In the genomic region with DNA sequence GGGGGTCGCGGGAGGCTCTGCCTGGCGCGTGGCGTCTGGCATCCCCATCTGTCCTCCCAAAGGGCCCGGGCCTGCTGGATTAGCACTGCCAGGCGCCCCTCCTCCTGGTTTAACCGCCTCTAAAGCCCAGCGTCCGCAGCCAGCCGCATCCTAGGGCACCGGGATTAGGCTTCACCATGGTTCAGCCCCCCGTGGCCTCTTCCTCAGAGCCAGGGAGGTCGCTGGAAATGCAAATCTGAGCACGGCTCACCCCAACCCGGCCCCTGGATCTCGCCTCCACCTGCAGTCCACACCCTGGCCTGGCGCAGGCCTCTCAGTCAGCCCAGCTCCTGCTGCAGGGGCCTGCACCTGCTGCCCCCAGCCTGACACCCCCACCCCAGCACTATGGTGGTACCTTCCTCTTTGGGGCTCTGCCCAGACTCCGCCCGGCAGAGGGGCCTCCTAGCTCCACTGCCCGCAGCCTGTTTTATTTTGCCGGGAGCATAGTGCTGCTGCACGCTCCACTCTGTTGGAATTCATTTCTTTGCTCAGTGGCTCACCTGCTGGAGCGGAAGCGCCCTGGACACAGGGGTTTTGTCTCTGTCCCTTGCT, we compare ENCODE assay signal across 8 cellular contexts. TPM values are rescaled to one million over a fixed set of nuclear protein-coding genes. Genes with fewer than 3 reads are reported as not detected.
DNase-seq lines count a peak whose midpoint lies in the region; ATAC-seq, FAIRE-seq and TF ChIP-seq lines count a peak whose summit lies in the region.

No MANE protein-coding gene starts in this region.

- TF ChIP-seq POLR2A in lower leg skin (IDR thresholded peaks at IDR 0.05), result no peak

- peaks cover 3% of the 10 kb centered on the region for H3K36me3 Mint-ChIP-seq in activated CD4-positive, alpha-beta T cell treated with anti-CD3 and anti-CD28 coated beads for 36 hours (ENCODE audit: low read depth)
- H3K36me3 Mint-ChIP-seq in dendritic cell treated with granulocyte-macrophage colony-stimulating factor and Interleukin-4, amounts not matched to agents 40 ng/mL and 50 ng/mL, for 4 days (ENCODE audit: low read depth), result peaks cover 6% of the 10 kb centered on the region

- no peak for DNase-seq in activated CD4-positive, alpha-beta T cell treated with anti-CD3 and anti-CD28 coated beads for 36 hours
- DNase-seq in activated CD4-positive, alpha-beta T cell treated with anti-CD3 and anti-CD28 coated beads, Interleukin-2, amount 50 U/mL, for 4 hours, result no peak
- DNase-seq in NCI-H510A treated with DMSO at 0.1 percent for 48 hours (lab: John Stamatoyannopoulos, UW) (peak; percentile 35), globus pallidus (ENCODE audit: low spot score) (no peak), lower leg skin (ENCODE audit: low spot score in 2 of 2) (no peak), kidney (no peak)

- H3K36me3 ChIP-seq in parathyroid adenoma (ENCODE audit: control insufficient read depth, insufficient read depth, low read length) (no peaks in the 10 kb centered on the region), kidney (ENCODE audit: control insufficient read depth in 1 of 2, insufficient read depth in 2 of 2, low read length in 2 of 2) (no peaks in the 10 kb centered on the region)

- WGBS in lower leg skin, 2 donors, result 61 to 68% methylated on average over 19 to 21 of the region's 25 CpGs

- H3K4me1 ChIP-seq in parathyroid adenoma (no peaks in the 10 kb centered on the region), kidney (ENCODE audit: control insufficient read depth in 1 of 2, insufficient read depth in 1 of 2, low read depth in 1 of 2, low read length in 2 of 2) (peaks cover 0 to under 1% of the 10 kb centered on the region in 2 donors)

- peaks cover 3% of the 10 kb centered on the region for H3K4me1 Mint-ChIP-seq in activated CD4-positive, alpha-beta T cell treated with anti-CD3 and anti-CD28 coated beads for 36 hours
- H3K4me1 Mint-ChIP-seq in dendritic cell treated with granulocyte-macrophage colony-stimulating factor and Interleukin-4, amounts not matched to agents 40 ng/mL and 50 ng/mL, for 4 days (ENCODE audit: low read depth), result peaks cover 12% of the 10 kb centered on the region

- no peak for ATAC-seq in activated CD4-positive, alpha-beta T cell treated with anti-CD3 and anti-CD28 coated beads for 36 hours

- H3K27me3 Mint-ChIP-seq in activated CD4-positive, alpha-beta T cell treated with anti-CD3 and anti-CD28 coated beads for 36 hours, result peaks cover 7% of the 10 kb centered on the region
- H3K27me3 Mint-ChIP-seq in dendritic cell treated with granulocyte-macrophage colony-stimulating factor and Interleukin-4, amounts not matched to agents 40 ng/mL and 50 ng/mL, for 4 days, result peaks cover 14% of the 10 kb centered on the region

- no peaks in the 10 kb centered on the region for H3K79me2 ChIP-seq in parathyroid adenoma

- TF ChIP-seq CTCF in parathyroid adenoma (IDR thresholded peaks at IDR 0.05) (no peak), lower leg skin (IDR thresholded peaks at IDR 0.05) (no peak), kidney (IDR thresholded peaks at IDR 0.05; ENCODE audit: borderline replicate concordance, extremely low read depth, insufficient read depth) (no peak)

- H2AFZ ChIP-seq in parathyroid adenoma, result peak overlapping the region; percentile 1

- no peaks in the 10 kb centered on the region for H3K27me3 ChIP-seq in parathyroid adenoma (ENCODE audit: control insufficient read depth, insufficient read depth, low read length)

- POLR2A ChIA-PET in activated CD4-positive, alpha-beta T cell treated with anti-CD3 and anti-CD28 coated beads for 36 hours (lab: Charles Lee), result no interaction called here

- peak overlapping the region; percentile 55 for H3K4me3 Mint-ChIP-seq in activated CD4-positive, alpha-beta T cell treated with anti-CD3 and anti-CD28 coated beads for 36 hours
- H3K4me3 Mint-ChIP-seq in dendritic cell treated with granulocyte-macrophage colony-stimulating factor and Interleukin-4, amounts not matched to agents 40 ng/mL and 50 ng/mL, for 4 days, result peak overlapping the region; percentile 58

- CTCF ChIA-PET in activated CD4-positive, alpha-beta T cell treated with anti-CD3 and anti-CD28 coated beads for 36 hours (lab: Charles Lee), result interaction anchor here (0.6 kb wide), 1 partner anchor 67 kb away, joined by 3 read pairs; no protein-coding TSS in a partner anchor

- no peak overlapping the region for H3K4me2 ChIP-seq in parathyroid adenoma (ENCODE audit: low read length)

- H3K27ac ChIP-seq in parathyroid adenoma, result no peak overlapping the region
- H3K27ac ChIP-seq in kidney (ENCODE audit: low read depth in 2 of 2, low read length in 2 of 2), result no peak overlapping the region

- H3K4me3 ChIP-seq in parathyroid adenoma (ENCODE audit: low read depth, low read length) (no peak overlapping the region), lower leg skin (ENCODE audit: low read depth, poor library complexity, severe bottlenecking) (no peak overlapping the region), kidney (ENCODE audit: low read length in 2 of 2) (no peak overlapping the region)

- no peak for FAIRE-seq in kidney (lab: Jason Lieb, UNC)

- intact Hi-C loops in activated CD4-positive, alpha-beta T cell treated with anti-CD3 and anti-CD28 coated beads for 36 hours (cut with DNase I, micrococcal nuclease), result no loop called here
- intact Hi-C loops in dendritic cell treated with granulocyte-macrophage colony-stimulating factor and Interleukin-4, amounts not matched to agents 40 ng/mL and 50 ng/mL, for 4 days (cut with micrococcal nuclease), result no loop called here
- intact Hi-C loops in lower leg skin (cut with DNase I; ENCODE audit: low total_unique reads), result loop anchor here (5.0 kb wide), 1 partner anchor 754 kb away; no protein-coding TSS in a partner anchor
- intact Hi-C loops in kidney (cut with DNase I), result no loop called here

- H3K27ac Mint-ChIP-seq in activated CD4-positive, alpha-beta T cell treated with anti-CD3 and anti-CD28 coated beads for 36 hours, result no peak overlapping the region
- H3K27ac Mint-ChIP-seq in dendritic cell treated with granulocyte-macrophage colony-stimulating factor and Interleukin-4, amounts not matched to agents 40 ng/mL and 50 ng/mL, for 4 days, result peak overlapping the region; percentile 68

- no peaks in the 10 kb centered on the region for H3K9me3 ChIP-seq in parathyroid adenoma (ENCODE audit: control insufficient read depth, low read length)
- no peaks in the 10 kb centered on the region for H3K9me3 ChIP-seq in kidney (ENCODE audit: control insufficient read depth in 1 of 2, low read length in 2 of 2)

- H3K9ac ChIP-seq in parathyroid adenoma (no peak overlapping the region), kidney (ENCODE audit: low read length in 2 of 2) (no peak overlapping the region)

- no peaks in the 10 kb centered on the region for H3K9me3 Mint-ChIP-seq in activated CD4-positive, alpha-beta T cell treated with anti-CD3 and anti-CD28 coated beads for 36 hours (ENCODE audit: low read depth)
- H3K9me3 Mint-ChIP-seq in dendritic cell treated with granulocyte-macrophage colony-stimulating factor and Interleukin-4, amounts not matched to agents 40 ng/mL and 50 ng/mL, for 4 days, result no peaks in the 10 kb centered on the region

RNA-seq across cellular contexts. Expression of gene PRELID3A, which starts 13.2 kb away (rescaled TPM):
- 1 to 10 TPM; 3.0 to 3.6 TPM for total RNA-seq in activated CD4-positive, alpha-beta T cell treated with anti-CD3 and anti-CD28 coated beads for 36 hours
- total RNA-seq in lower leg skin (1 to 10 TPM in 2 of 4 donors, under 1 TPM in 2; 0.69 to 5.0 (median 1.7) TPM), kidney (2.7 TPM)
- polyA plus RNA-seq in kidney (ENCODE audit: insufficient read depth, low read depth, low replicate concordance), result 0.80 TPM

RNA-seq across cellular contexts. Expression of gene AFG3L2, which starts 43.9 kb away (rescaled TPM):
- 10 to 100 TPM; 38.0 to 56.5 TPM for total RNA-seq in activated CD4-positive, alpha-beta T cell treated with anti-CD3 and anti-CD28 coated beads for 36 hours
- 10 to 100 TPM; 57.5 to 67.9 (median 60.1) TPM for total RNA-seq in lower leg skin
- total RNA-seq in kidney, result 55.9 TPM
- 62.7 TPM for polyA plus RNA-seq in kidney (ENCODE audit: insufficient read depth, low read depth, low replicate concordance)
